Comparison of ENCODE assay signal across 25 cellular contexts in genomic region chr3:141334627-141335250, GRCh38. TPM values are rescaled to one million over a fixed set of nuclear protein-coding genes. Genes with fewer than 3 reads are reported as not detected.
DNase-seq lines count a peak whose midpoint lies in the region; ATAC-seq, FAIRE-seq and TF ChIP-seq lines count a peak whose summit lies in the region.
"Had no signal": no experiment of that assay in that cellular context is flagged by ENCODE, and none has a peak within 500 bp of the region (broad histone marks: within the 10 kb centered on the region; RNA-seq: fewer than 3 reads in every experiment).

No MANE protein-coding gene starts in this region.

- 94% methylated on average over 11 of the region's 11 CpGs for WGBS in A549 (ENCODE audit: missing lambda C conversion rate)

- H3K36me3 Mint-ChIP-seq in endothelial cell (ENCODE audit: low read depth, unreplicated experiment) (peaks cover 5% of the 10 kb centered on the region), nephron progenitor cell (ENCODE audit: low read depth) (no peaks in the 10 kb centered on the region)

- H3K27ac Mint-ChIP-seq in endothelial cell (ENCODE audit: unreplicated experiment): no peak overlapping the region
- peak overlapping the region; percentile 57 for H3K27ac Mint-ChIP-seq in nephron progenitor cell

- no peaks in the 10 kb centered on the region for H3K9me3 Mint-ChIP-seq in endothelial cell (ENCODE audit: unreplicated experiment)
- peaks cover 8% of the 10 kb centered on the region for H3K9me3 Mint-ChIP-seq in nephron progenitor cell

- no peak for TF ChIP-seq EP300 in A549 (IDR thresholded peaks at IDR 0.05)

- peak overlapping the region; percentile 91 to 94 for H3K27ac ChIP-seq in A549
- H3K27ac ChIP-seq: 22Rv1, C4-2B had no signal

- H3K27me3 Mint-ChIP-seq in endothelial cell (ENCODE audit: unreplicated experiment) (peaks cover 6% of the 10 kb centered on the region), nephron progenitor cell (ENCODE audit: low read depth, poor library complexity) (peaks cover 6% of the 10 kb centered on the region)

- DNase-seq in A549 (ENCODE audit: low read depth in 1 of 2, low spot score in 1 of 2): no peak
- peak; percentile 72 for DNase-seq in NCI-H146 (lab: John Stamatoyannopoulos, UW)
- no peak for DNase-seq in endothelial cell (ENCODE audit: low spot score)
- no peak for DNase-seq in nephron progenitor cell
- no peak for DNase-seq in NCI-H2171 treated with DMSO at 0.1 percent for 48 hours (lab: John Stamatoyannopoulos, UW)
- DNase-seq in central memory CD4-positive, alpha-beta T cell: no peak
- DNase-seq: DMS53; GDM1; KBM-7; MM.1S; NCI-H1048; NCI-H1417 treated with DMSO at 0.1 percent for 48 hours; NCI-H2029; NCI-H345; NCI-H524; NCI-H774; NK-92 treated with Interleukin-12 subunit alpha and Interleukin-12 subunit beta, amount 100 ng/mL, for 24 hours; SIG-M5; SK-N-SH had no signal

- H3K4me1 ChIP-seq in A549: peaks cover 70% of the 10 kb centered on the region

- H3K4me2 ChIP-seq in A549: no peak overlapping the region
- H3K4me2 ChIP-seq: SK-N-SH had no signal

- no peak for TF ChIP-seq CTCF in A549 (IDR thresholded peaks at IDR 0.05)
- no peak for TF ChIP-seq CTCF in endothelial cell (IDR thresholded peaks at IDR 0.05; ENCODE audit: unreplicated experiment)
- no peak for TF ChIP-seq CTCF in nephron progenitor cell (IDR thresholded peaks at IDR 0.05)

- H3K4me3 Mint-ChIP-seq in endothelial cell (ENCODE audit: unreplicated experiment) (peak overlapping the region; percentile 38), nephron progenitor cell (no peak overlapping the region)

- H3K4me1 Mint-ChIP-seq in endothelial cell (ENCODE audit: unreplicated experiment) (peaks cover 10% of the 10 kb centered on the region), nephron progenitor cell (peaks cover 37% of the 10 kb centered on the region)

- CTCF ChIA-PET in A549 (lab: Yijun Ruan, JAX): interaction anchor here (0.9 to 18.2 kb wide), 6 partner anchors 11 to 125 kb away, joined by 4 to 217 read pairs (median 6); no protein-coding TSS in a partner anchor

- H3K9me3 ChIP-seq in A549: no peaks in the 10 kb centered on the region
- H3K9me3 ChIP-seq: SK-N-SH had no signal

- POLR2A ChIA-PET in A549 (lab: Yijun Ruan, JAX): no interaction called here

- no peak for ATAC-seq in A549
- no peak for ATAC-seq in GM19035 (IDR thresholded peaks at IDR 0.05; ENCODE audit: unreplicated experiment)
- no peak for ATAC-seq in GM21576 (IDR thresholded peaks at IDR 0.05; ENCODE audit: unreplicated experiment)

- no peak for TF ChIP-seq RAD21 in A549 (conservative IDR thresholded peaks at IDR 0.05 in 1 of 2, IDR thresholded peaks at IDR 0.05 in 1 of 2)

- TF ChIP-seq POLR2A in A549 (IDR thresholded peaks at IDR 0.05; ENCODE audit: low read length): no peak

- no peak for FAIRE-seq in A549 (lab: Jason Lieb, UNC)
- FAIRE-seq: D721Med had no signal

- H3K4me3 ChIP-seq in A549: no peak overlapping the region
- H3K4me3 ChIP-seq: GM23248 had no signal

TF ChIP-seq in A549, 52 proteins besides CTCF, POLR2A, EP300 and RAD21:
- TF ChIP-seq HEYL (CRISPR knock-in tag; IDR thresholded peaks at IDR 0.05) (no peak), NPAS2 (CRISPR knock-in tag; IDR thresholded peaks at IDR 0.05; ENCODE audit: borderline replicate concordance) (no peak), ZNF302 (CRISPR knock-in tag; IDR thresholded peaks at IDR 0.05) (no peak), CHD2 (IDR thresholded peaks at IDR 0.05; ENCODE audit: low read length, partially characterized antibody) (no peak), RFX5 (IDR thresholded peaks at IDR 0.05) (no peak), MYC (IDR thresholded peaks at IDR 0.05; ENCODE audit: borderline replicate concordance, low read length) (no peak), FOSB (CRISPR knock-in tag; IDR thresholded peaks at IDR 0.05) (no peak), ESRRA (IDR thresholded peaks at IDR 0.05; ENCODE audit: borderline replicate concordance, low read length) (no peak), EHMT2 (IDR thresholded peaks at IDR 0.05; ENCODE audit: low read depth) (no peak), BCL3 (IDR thresholded peaks at IDR 0.05) (no peak), ZFP36 (IDR thresholded peaks at IDR 0.05; ENCODE audit: borderline replicate concordance, partially characterized antibody) (no peak), BHLHE40 (IDR thresholded peaks at IDR 0.05; ENCODE audit: low read depth, low read length) (no peak), CBX8 (IDR thresholded peaks at IDR 0.05) (no peak), TP53 (CRISPR knock-in tag; IDR thresholded peaks at IDR 0.05) (no peak), KDM1A (IDR thresholded peaks at IDR 0.05; ENCODE audit: low read depth) (no peak), EHF (CRISPR knock-in tag; IDR thresholded peaks at IDR 0.05) (no peak), HOXA7 (CRISPR knock-in tag; IDR thresholded peaks at IDR 0.05) (no peak)

RNA-seq across cellular contexts. Expression of gene ZBTB38, which starts 33.6 kb away (rescaled TPM):
- polyA plus RNA-seq in A549 (2011; rRNA removed) (110 and 141 TPM in 2 replicates), A549 (2017; fragmentation: RNase III; extraction: RNeasy Plus Mini Kit Qiagen cat#74134 plus additional on column Dnase treatment) (70.5 to 80.7 TPM (median 72.0 TPM) in 3 replicates)
- polyA plus RNA-seq in A549 (2012; cell fraction: cytosol; rRNA removed): 17.2 and 20.9 TPM in 2 replicates
- polyA plus RNA-seq in A549 (2012; cell fraction: nucleus; rRNA removed): 16.5 and 23.0 TPM in 2 replicates
- polyA minus RNA-seq in A549 (2011; rRNA and poly(A)+ RNA removed): 205 and 220 TPM in 2 replicates
- 22.5 TPM for total RNA-seq in endothelial cell (ENCODE audit: unreplicated experiment)
